In genomic region chr7:31091926-31092325, GRCh38 we compare ENCODE assay signal across 30 cellular contexts. TPM values are rescaled to one million over a fixed set of nuclear protein-coding genes. Genes with fewer than 3 reads are reported as not detected.
"Had no signal": no experiment of that assay in that cellular context is flagged by ENCODE, and none has a peak within 500 bp of the region (broad histone marks: within the 10 kb centered on the region; RNA-seq: fewer than 3 reads in every experiment).

No MANE protein-coding gene starts in this region.

- ATAC-seq: effector memory CD8-positive, alpha-beta T cell; esophagus mucosa; foreskin keratinocyte; gastrocnemius medialis; gastroesophageal sphincter; heart left ventricle had no signal

- H3K9me3 Mint-ChIP-seq: dendritic cell treated with granulocyte-macrophage colony-stimulating factor and Interleukin-4, amounts not matched to agents 40 ng/mL and 50 ng/mL, for 4 days; effector memory CD8-positive, alpha-beta T cell had no signal

- H3K27ac Mint-ChIP-seq: dendritic cell treated with granulocyte-macrophage colony-stimulating factor and Interleukin-4, amounts not matched to agents 40 ng/mL and 50 ng/mL, for 4 days; effector memory CD8-positive, alpha-beta T cell had no signal

- H3K4me3 ChIP-seq: colonic mucosa, coronary artery, dorsolateral prefrontal cortex, esophagus muscularis mucosa, esophagus squamous epithelium, gastrocnemius medialis, gastroesophageal sphincter, heart left ventricle had no signal

- FAIRE-seq: colon, endothelial cell of umbilical vein had no signal

- H3K27ac ChIP-seq: colonic mucosa, coronary artery, dorsolateral prefrontal cortex, epithelial cell of prostate, esophagus muscularis mucosa, esophagus squamous epithelium, foreskin keratinocyte, gastrocnemius medialis, gastroesophageal sphincter, heart left ventricle had no signal

- H3K27me3 ChIP-seq: colonic mucosa had no signal

- H3K4me1 ChIP-seq: colonic mucosa, esophagus muscularis mucosa, esophagus squamous epithelium, foreskin keratinocyte, gastrocnemius medialis, gastroesophageal sphincter, heart left ventricle had no signal

- H3K36me3 ChIP-seq: colonic mucosa, esophagus squamous epithelium, gastrocnemius medialis, heart left ventricle had no signal

- H3K4me3 Mint-ChIP-seq: dendritic cell treated with granulocyte-macrophage colony-stimulating factor and Interleukin-4, amounts not matched to agents 40 ng/mL and 50 ng/mL, for 4 days; effector memory CD8-positive, alpha-beta T cell had no signal

- DNase-seq: cerebellar nuclear complex; colonic mucosa; cortex of kidney; dermis blood vessel endothelial cell; effector CD4-positive, alpha-beta T cell; effector CD8-positive, alpha-beta T cell; effector memory CD4-positive, alpha-beta T cell; effector memory CD8-positive, alpha-beta T cell; erythroblast; esophagus squamous epithelium; foreskin fibroblast; foreskin keratinocyte; foreskin melanocyte; gastrocnemius medialis; glutamatergic neuron had no signal

- H3K9me3 ChIP-seq: colonic mucosa, esophagus muscularis mucosa, esophagus squamous epithelium, gastrocnemius medialis, gastroesophageal sphincter, heart left ventricle had no signal

RNA-seq across cellular contexts. Expression of gene ADCYAP1R1, which starts 39.8 kb away (rescaled TPM):
- total RNA-seq: chondrocyte, dermis blood vessel endothelial cell, endothelial cell of umbilical vein, epithelial cell of proximal tubule, fibroblast of lung, fibroblast of villous mesenchyme, foreskin keratinocyte, glomerular endothelial cell had no signal
- polyA plus RNA-seq: fibroblast of lung, foreskin keratinocyte had no signal
